1 cellular context compared by ENCODE assay signal in the genomic region with DNA sequence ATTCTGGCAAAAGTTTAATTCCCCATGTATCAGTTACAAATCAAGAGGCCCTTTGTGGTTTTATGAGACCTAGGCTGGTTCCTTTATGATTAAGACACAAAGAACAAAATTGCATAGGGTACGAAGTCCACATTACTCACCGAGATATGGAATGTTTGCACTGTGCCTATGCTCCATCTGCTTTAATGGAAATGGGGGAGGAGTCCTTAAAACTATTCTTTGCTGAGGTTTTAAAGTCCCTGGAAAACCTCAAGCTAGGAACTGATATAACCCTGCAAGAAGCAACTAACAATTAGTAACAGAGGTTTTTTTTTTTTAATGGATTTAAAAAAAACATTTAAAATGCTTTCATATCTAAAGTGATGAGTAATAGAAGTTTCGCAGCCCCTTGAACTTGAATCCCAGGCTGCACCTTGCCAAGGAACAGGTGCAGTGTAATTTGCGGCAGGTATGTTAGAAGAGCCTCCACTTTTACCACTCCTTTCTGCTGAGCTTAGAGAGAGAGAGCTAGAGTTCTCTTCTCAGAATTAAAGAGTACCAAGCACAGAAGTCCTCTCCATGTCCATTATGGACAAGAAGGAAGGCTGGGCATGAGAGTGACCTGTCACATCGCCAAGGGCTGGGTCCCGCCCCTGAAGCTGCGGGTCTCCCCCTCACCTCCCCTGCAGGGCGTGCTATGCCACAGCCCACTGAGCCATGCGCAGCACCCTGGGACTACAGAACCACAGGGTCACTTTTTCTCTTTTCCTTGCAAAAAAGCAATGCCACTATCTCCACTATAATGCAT.
TF ChIP-seq lines count a peak whose summit lies in the region.

No MANE protein-coding gene starts in this region.

TF ChIP-seq in HepG2, 621 proteins besides CTCF, POLR2A, EP300 and RAD21 (continued from another document and continues in another):
- TF ChIP-seq, protein P1, sequence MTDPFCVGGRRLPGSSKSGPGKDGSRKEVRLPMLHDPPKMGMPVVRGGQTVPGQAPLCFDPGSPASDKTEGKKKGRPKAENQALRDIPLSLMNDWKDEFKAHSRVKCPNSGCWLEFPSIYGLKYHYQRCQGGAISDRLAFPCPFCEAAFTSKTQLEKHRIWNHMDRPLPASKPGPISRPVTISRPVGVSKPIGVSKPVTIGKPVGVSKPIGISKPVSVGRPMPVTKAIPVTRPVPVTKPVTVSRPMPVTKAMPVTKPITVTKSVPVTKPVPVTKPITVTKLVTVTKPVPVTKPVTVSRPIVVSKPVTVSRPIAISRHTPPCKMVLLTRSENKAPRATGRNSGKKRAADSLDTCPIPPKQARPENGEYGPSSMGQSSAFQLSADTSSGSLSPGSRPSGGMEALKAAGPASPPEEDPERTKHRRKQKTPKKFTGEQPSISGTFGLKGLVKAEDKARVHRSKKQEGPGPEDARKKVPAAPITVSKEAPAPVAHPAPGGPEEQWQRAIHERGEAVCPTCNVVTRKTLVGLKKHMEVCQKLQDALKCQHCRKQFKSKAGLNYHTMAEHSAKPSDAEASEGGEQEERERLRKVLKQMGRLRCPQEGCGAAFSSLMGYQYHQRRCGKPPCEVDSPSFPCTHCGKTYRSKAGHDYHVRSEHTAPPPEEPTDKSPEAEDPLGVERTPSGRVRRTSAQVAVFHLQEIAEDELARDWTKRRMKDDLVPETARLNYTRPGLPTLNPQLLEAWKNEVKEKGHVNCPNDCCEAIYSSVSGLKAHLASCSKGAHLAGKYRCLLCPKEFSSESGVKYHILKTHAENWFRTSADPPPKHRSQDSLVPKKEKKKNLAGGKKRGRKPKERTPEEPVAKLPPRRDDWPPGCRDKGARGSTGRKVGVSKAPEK (CRISPR knock-in tag; IDR thresholded peaks at IDR 0.05; ENCODE audit: borderline replicate concordance) = no peak
- no peak for TF ChIP-seq ZNF496 (CRISPR knock-in tag; IDR thresholded peaks at IDR 0.05; ENCODE audit: insufficient replicate concordance)
- TF ChIP-seq, protein P2, sequence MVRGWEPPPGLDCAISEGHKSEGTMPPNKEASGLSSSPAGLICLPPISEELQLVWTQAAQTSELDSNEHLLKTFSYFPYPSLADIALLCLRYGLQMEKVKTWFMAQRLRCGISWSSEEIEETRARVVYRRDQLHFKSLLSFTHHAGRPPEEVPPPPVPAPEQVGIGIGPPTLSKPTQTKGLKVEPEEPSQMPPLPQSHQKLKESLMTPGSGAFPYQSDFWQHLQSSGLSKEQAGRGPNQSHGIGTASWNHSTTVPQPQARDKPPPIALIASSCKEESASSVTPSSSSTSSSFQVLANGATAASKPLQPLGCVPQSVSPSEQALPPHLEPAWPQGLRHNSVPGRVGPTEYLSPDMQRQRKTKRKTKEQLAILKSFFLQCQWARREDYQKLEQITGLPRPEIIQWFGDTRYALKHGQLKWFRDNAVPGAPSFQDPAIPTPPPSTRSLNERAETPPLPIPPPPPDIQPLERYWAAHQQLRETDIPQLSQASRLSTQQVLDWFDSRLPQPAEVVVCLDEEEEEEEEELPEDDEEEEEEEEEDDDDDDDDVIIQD (CRISPR knock-in tag; IDR thresholded peaks at IDR 0.05; ENCODE audit: low read depth) = peak; percentile 86; the same call in 1 of the 2 replicates
- TF ChIP-seq KDM5A (IDR thresholded peaks at IDR 0.05; ENCODE audit: borderline replicate concordance, low read length) = no peak; the same call in 1 of the 2 replicates
- 0 out of 2 replicates have a peak, but pooled peaks have one; percentile 14 for TF ChIP-seq SNAPC2 (CRISPR knock-in tag; IDR thresholded peaks at IDR 0.05)
- TF ChIP-seq, protein P3, sequence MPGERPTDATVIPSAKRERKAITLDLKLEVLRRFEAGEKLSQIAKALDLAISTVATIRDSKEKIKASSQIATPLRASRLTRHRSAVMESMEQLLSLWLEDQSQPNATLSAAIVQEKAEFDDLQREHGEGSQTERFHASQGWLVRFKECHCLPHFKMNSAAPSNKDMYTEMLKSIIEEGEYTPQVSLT (CRISPR knock-in tag; IDR thresholded peaks at IDR 0.05; ENCODE audit: borderline replicate concordance, low read depth) = no peak
- no peak for TF ChIP-seq NBN (conservative IDR thresholded peaks at IDR 0.05)
- no peak for TF ChIP-seq ZNF816 (CRISPR knock-in tag; IDR thresholded peaks at IDR 0.05; ENCODE audit: borderline replicate concordance)
- TF ChIP-seq JDP2 (CRISPR knock-in tag; IDR thresholded peaks at IDR 0.05; ENCODE audit: borderline replicate concordance) = no peak
- no peak for TF ChIP-seq ZNF446 (CRISPR knock-in tag; IDR thresholded peaks at IDR 0.05)
- TF ChIP-seq ZNF674 (CRISPR knock-in tag; IDR thresholded peaks at IDR 0.05; ENCODE audit: low read depth) = no peak
- TF ChIP-seq MAZ (IDR thresholded peaks at IDR 0.05; ENCODE audit: borderline replicate concordance, low read depth, low read length) = no peak
- TF ChIP-seq MAZ (CRISPR knock-in tag; IDR thresholded peaks at IDR 0.05; ENCODE audit: low read depth) = no peak
- TF ChIP-seq ZNF678 (CRISPR knock-in tag; IDR thresholded peaks at IDR 0.05) = no peak
- TF ChIP-seq ZNF746 (CRISPR knock-in tag; IDR thresholded peaks at IDR 0.05) = peak; percentile 68; the same call in 1 of the 2 replicates
- TF ChIP-seq ZBTB38 (CRISPR knock-in tag; IDR thresholded peaks at IDR 0.05) = no peak
- TF ChIP-seq, protein P4, sequence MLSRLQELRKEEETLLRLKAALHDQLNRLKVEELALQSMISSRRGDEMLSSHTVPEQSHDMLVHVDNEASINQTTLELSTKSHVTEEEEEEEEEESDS (CRISPR knock-in tag; IDR thresholded peaks at IDR 0.05; ENCODE audit: borderline replicate concordance) = no peak
- TF ChIP-seq KLF9 (CRISPR knock-in tag; IDR thresholded peaks at IDR 0.05; ENCODE audit: low read depth) = peak; percentile 66; the same call in 1 of the 2 replicates
- TF ChIP-seq, protein P5, sequence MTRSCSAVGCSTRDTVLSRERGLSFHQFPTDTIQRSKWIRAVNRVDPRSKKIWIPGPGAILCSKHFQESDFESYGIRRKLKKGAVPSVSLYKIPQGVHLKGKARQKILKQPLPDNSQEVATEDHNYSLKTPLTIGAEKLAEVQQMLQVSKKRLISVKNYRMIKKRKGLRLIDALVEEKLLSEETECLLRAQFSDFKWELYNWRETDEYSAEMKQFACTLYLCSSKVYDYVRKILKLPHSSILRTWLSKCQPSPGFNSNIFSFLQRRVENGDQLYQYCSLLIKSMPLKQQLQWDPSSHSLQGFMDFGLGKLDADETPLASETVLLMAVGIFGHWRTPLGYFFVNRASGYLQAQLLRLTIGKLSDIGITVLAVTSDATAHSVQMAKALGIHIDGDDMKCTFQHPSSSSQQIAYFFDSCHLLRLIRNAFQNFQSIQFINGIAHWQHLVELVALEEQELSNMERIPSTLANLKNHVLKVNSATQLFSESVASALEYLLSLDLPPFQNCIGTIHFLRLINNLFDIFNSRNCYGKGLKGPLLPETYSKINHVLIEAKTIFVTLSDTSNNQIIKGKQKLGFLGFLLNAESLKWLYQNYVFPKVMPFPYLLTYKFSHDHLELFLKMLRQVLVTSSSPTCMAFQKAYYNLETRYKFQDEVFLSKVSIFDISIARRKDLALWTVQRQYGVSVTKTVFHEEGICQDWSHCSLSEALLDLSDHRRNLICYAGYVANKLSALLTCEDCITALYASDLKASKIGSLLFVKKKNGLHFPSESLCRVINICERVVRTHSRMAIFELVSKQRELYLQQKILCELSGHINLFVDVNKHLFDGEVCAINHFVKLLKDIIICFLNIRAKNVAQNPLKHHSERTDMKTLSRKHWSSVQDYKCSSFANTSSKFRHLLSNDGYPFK (CRISPR knock-in tag; IDR thresholded peaks at IDR 0.05; ENCODE audit: borderline replicate concordance) = no peak
- TF ChIP-seq, protein P6, sequence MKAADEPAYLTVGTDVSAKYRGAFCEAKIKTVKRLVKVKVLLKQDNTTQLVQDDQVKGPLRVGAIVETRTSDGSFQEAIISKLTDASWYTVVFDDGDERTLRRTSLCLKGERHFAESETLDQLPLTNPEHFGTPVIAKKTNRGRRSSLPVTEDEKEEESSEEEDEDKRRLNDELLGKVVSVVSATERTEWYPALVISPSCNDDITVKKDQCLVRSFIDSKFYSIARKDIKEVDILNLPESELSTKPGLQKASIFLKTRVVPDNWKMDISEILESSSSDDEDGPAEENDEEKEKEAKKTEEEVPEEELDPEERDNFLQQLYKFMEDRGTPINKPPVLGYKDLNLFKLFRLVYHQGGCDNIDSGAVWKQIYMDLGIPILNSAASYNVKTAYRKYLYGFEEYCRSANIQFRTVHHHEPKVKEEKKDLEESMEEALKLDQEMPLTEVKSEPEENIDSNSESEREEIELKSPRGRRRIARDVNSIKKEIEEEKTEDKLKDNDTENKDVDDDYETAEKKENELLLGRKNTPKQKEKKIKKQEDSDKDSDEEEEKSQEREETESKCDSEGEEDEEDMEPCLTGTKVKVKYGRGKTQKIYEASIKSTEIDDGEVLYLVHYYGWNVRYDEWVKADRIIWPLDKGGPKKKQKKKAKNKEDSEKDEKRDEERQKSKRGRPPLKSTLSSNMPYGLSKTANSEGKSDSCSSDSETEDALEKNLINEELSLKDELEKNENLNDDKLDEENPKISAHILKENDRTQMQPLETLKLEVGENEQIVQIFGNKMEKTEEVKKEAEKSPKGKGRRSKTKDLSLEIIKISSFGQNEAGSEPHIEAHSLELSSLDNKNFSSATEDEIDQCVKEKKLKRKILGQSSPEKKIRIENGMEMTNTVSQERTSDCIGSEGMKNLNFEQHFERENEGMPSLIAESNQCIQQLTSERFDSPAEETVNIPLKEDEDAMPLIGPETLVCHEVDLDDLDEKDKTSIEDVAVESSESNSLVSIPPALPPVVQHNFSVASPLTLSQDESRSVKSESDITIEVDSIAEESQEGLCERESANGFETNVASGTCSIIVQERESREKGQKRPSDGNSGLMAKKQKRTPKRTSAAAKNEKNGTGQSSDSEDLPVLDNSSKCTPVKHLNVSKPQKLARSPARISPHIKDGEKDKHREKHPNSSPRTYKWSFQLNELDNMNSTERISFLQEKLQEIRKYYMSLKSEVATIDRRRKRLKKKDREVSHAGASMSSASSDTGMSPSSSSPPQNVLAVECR (CRISPR knock-in tag; IDR thresholded peaks at IDR 0.05; ENCODE audit: borderline replicate concordance) = 0 out of 2 replicates have a peak, but pooled peaks have one; percentile 24
- TF ChIP-seq ERF (CRISPR knock-in tag; IDR thresholded peaks at IDR 0.05) = 0 out of 2 replicates have a peak, but pooled peaks have one; percentile 38
- TF ChIP-seq HOXA3 (CRISPR knock-in tag; IDR thresholded peaks at IDR 0.05) = peak; percentile 51
- TF ChIP-seq NFE2 (CRISPR knock-in tag; IDR thresholded peaks at IDR 0.05) = no peak
- TF ChIP-seq SIN3B (IDR thresholded peaks at IDR 0.05; ENCODE audit: low read length) = no peak
- TF ChIP-seq ZNF703 (CRISPR knock-in tag; IDR thresholded peaks at IDR 0.05; ENCODE audit: borderline replicate concordance) = no peak
- TF ChIP-seq, protein P7, sequence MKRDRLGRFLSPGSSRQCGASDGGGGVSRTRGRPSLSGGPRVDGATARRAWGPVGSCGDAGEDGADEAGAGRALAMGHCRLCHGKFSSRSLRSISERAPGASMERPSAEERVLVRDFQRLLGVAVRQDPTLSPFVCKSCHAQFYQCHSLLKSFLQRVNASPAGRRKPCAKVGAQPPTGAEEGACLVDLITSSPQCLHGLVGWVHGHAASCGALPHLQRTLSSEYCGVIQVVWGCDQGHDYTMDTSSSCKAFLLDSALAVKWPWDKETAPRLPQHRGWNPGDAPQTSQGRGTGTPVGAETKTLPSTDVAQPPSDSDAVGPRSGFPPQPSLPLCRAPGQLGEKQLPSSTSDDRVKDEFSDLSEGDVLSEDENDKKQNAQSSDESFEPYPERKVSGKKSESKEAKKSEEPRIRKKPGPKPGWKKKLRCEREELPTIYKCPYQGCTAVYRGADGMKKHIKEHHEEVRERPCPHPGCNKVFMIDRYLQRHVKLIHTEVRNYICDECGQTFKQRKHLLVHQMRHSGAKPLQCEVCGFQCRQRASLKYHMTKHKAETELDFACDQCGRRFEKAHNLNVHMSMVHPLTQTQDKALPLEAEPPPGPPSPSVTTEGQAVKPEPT (CRISPR knock-in tag; IDR thresholded peaks at IDR 0.05; ENCODE audit: low read depth) = no peak
- no peak for TF ChIP-seq ZNF160 (CRISPR knock-in tag; IDR thresholded peaks at IDR 0.05)
- TF ChIP-seq RXRB (CRISPR knock-in tag; IDR thresholded peaks at IDR 0.05; ENCODE audit: borderline replicate concordance) = peak; percentile 89
- no peak for TF ChIP-seq ZNF24 (IDR thresholded peaks at IDR 0.05)
- TF ChIP-seq IRX3 (CRISPR knock-in tag; IDR thresholded peaks at IDR 0.05; ENCODE audit: borderline replicate concordance, low read depth) = no peak
- no peak for TF ChIP-seq NCOA5 (CRISPR knock-in tag; IDR thresholded peaks at IDR 0.05)
- no peak for TF ChIP-seq ZNF138 (CRISPR knock-in tag; IDR thresholded peaks at IDR 0.05; ENCODE audit: low read depth)
- TF ChIP-seq REL (CRISPR knock-in tag; conservative IDR thresholded peaks at IDR 0.05) = no peak
- TF ChIP-seq, protein P8, sequence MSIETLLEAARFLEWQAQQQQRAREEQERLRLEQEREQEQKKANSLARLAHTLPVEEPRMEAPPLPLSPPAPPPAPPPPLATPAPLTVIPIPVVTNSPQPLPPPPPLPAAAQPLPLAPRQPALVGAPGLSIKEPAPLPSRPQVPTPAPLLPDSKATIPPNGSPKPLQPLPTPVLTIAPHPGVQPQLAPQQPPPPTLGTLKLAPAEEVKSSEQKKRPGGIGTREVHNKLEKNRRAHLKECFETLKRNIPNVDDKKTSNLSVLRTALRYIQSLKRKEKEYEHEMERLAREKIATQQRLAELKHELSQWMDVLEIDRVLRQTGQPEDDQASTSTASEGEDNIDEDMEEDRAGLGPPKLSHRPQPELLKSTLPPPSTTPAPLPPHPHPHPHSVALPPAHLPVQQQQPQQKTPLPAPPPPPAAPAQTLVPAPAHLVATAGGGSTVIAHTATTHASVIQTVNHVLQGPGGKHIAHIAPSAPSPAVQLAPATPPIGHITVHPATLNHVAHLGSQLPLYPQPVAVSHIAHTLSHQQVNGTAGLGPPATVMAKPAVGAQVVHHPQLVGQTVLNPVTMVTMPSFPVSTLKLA (IDR thresholded peaks at IDR 0.05) = no peak
- TF ChIP-seq ZZZ3 (CRISPR knock-in tag; IDR thresholded peaks at IDR 0.05; ENCODE audit: borderline replicate concordance) = no peak
- TF ChIP-seq, protein P9, sequence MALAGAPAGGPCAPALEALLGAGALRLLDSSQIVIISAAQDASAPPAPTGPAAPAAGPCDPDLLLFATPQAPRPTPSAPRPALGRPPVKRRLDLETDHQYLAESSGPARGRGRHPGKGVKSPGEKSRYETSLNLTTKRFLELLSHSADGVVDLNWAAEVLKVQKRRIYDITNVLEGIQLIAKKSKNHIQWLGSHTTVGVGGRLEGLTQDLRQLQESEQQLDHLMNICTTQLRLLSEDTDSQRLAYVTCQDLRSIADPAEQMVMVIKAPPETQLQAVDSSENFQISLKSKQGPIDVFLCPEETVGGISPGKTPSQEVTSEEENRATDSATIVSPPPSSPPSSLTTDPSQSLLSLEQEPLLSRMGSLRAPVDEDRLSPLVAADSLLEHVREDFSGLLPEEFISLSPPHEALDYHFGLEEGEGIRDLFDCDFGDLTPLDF (CRISPR knock-in tag; IDR thresholded peaks at IDR 0.05) = no peak
- TF ChIP-seq MEIS2 (CRISPR knock-in tag; IDR thresholded peaks at IDR 0.05) = 0 out of 2 replicates have a peak, but pooled peaks have one; percentile 39
- TF ChIP-seq, protein P10, sequence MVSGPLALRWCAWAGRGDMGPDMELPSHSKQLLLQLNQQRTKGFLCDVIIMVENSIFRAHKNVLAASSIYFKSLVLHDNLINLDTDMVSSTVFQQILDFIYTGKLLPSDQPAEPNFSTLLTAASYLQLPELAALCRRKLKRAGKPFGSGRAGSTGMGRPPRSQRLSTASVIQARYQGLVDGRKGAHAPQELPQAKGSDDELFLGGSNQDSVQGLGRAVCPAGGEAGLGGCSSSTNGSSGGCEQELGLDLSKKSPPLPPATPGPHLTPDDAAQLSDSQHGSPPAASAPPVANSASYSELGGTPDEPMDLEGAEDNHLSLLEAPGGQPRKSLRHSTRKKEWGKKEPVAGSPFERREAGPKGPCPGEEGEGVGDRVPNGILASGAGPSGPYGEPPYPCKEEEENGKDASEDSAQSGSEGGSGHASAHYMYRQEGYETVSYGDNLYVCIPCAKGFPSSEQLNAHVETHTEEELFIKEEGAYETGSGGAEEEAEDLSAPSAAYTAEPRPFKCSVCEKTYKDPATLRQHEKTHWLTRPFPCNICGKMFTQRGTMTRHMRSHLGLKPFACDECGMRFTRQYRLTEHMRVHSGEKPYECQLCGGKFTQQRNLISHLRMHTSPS (CRISPR knock-in tag; IDR thresholded peaks at IDR 0.05; ENCODE audit: low read depth) = no peak
